Comparison of ENCODE assay signal across 29 cellular contexts in the genomic region with DNA sequence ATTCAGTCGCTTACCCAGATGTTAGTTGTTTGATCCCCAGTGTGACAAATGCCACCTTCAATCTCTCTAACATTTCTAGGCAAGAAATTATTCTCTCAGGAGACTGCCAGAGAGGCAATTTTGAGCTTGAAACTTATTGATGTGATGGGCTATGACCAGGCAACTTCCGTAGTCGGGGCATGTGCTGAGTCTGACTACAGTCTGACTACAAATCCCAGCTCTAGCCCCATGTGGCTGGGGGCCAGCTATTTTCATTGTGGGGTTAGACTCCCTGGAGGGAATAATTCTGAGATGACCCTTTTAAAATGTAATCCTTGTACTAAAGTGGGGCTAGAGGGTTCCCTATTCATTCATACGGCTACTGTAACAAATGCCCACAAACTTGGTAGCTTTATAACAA.
"Had no signal": no experiment of that assay in that cellular context is flagged by ENCODE, and none has a peak within 500 bp of the region (broad histone marks: within the 10 kb centered on the region; RNA-seq: fewer than 3 reads in every experiment).

No MANE protein-coding gene starts in this region.

- H3K27ac ChIP-seq: esophagus muscularis mucosa, foreskin keratinocyte, heart left ventricle, VCaP had no signal

- H3K9me3 ChIP-seq: esophagus muscularis mucosa, gastrocnemius medialis, heart left ventricle had no signal

- DNase-seq: activated CD4-positive, alpha-beta T cell treated with anti-CD3 and anti-CD28 coated beads for 48 hours; activated CD4-positive, alpha-beta T cell treated with anti-CD3 and anti-CD28 coated beads, Interleukin-2, amount 50 U/mL, for 1 hour; activated CD4-positive, alpha-beta T cell treated with anti-CD3 and anti-CD28 coated beads, Interleukin-2, amount 50 U/mL, for 48 hours; activated CD8-positive, alpha-beta memory T cell treated with anti-CD3 and anti-CD28 coated beads for 24 hours; activated CD8-positive, alpha-beta T cell treated with anti-CD3 and anti-CD28 coated beads for 36 hours; activated effector memory CD4-positive, alpha-beta T cell treated with Interleukin-2 at 50 U/mL for 16 hours; activated gamma-delta T cell treated with Interleukin-2 at 50 U/mL for 16 hours; activated naive CD4-positive, alpha-beta T cell treated with anti-CD3 and anti-CD28 coated beads, Interleukin-2, amount 50 U/mL, for 16 hours; activated naive CD4-positive, alpha-beta T cell treated with Interleukin-2 at 50 U/mL for 16 hours; activated T-cell treated with anti-CD3 and anti-CD28 coated beads, Interleukin-2, amount 50 U/mL, for 4 hours; amniotic stem cell; anterior cingulate cortex; caudate nucleus; cortex of kidney; dermis blood vessel endothelial cell; effector CD4-positive, alpha-beta T cell; effector memory CD8-positive, alpha-beta T cell; erythroblast; gastrocnemius medialis; glutamatergic neuron; T-helper 2 cell had no signal

- H3K36me3 ChIP-seq: esophagus muscularis mucosa, gastrocnemius medialis, heart left ventricle had no signal

- H3K27me3 ChIP-seq: esophagus muscularis mucosa, foreskin keratinocyte, gastrocnemius medialis, heart left ventricle had no signal

- H3K4me3 ChIP-seq: esophagus muscularis mucosa, gastrocnemius medialis, heart left ventricle had no signal

- FAIRE-seq: astrocyte, colon had no signal

- ATAC-seq: activated CD8-positive, alpha-beta T cell treated with anti-CD3 and anti-CD28 coated beads for 36 hours; activated T-cell treated with anti-CD3 and anti-CD28 coated beads, Interleukin-2, amount 50 U/mL, for 4 hours; activated T-helper 17 cell treated with anti-CD3 and anti-CD28 coated beads, Interleukin-2, amount 50 U/mL, for 72 hours; effector memory CD8-positive, alpha-beta T cell; foreskin keratinocyte; gastrocnemius medialis; WTC11 had no signal

- H3K4me1 ChIP-seq: esophagus muscularis mucosa, foreskin keratinocyte, heart left ventricle had no signal
